ENCODE assay signal across 9 cellular contexts in genomic region chr3:36944012-36944640, GRCh38. TPM values are rescaled to one million over a fixed set of nuclear protein-coding genes. Genes with fewer than 3 reads are reported as not detected.
DNase-seq lines count a peak whose midpoint lies in the region; ATAC-seq, FAIRE-seq and TF ChIP-seq lines count a peak whose summit lies in the region.
"Had no signal": no experiment of that assay in that cellular context is flagged by ENCODE, and none has a peak within 500 bp of the region (broad histone marks: within the 10 kb centered on the region; RNA-seq: fewer than 3 reads in every experiment).

No MANE protein-coding gene starts in this region.

- peak; percentile 39 for DNase-seq in DND-41
- peak; percentile 10 for DNase-seq in HPDE6-E6E7 (ENCODE audit: extremely low spot score)
- no peak for DNase-seq in activated B cell treated with CpG ODN at 0.5 μM for 24 hours
- DNase-seq in dermis blood vessel endothelial cell: peak; percentile 63
- DNase-seq in left lung: peak; percentile 60 to 88
- peak; percentile 42 for DNase-seq in stimulated activated CD4-positive, alpha-beta T cell treated with anti-CD3 and anti-CD28 coated beads, Interleukin-4, amount 100 ng/mL, for 1 hour
- no peak for DNase-seq in H54 (ENCODE audit: insufficient read length, low spot score)

- peak overlapping the region; percentile 72 for H2AFZ ChIP-seq in DND-41 (ENCODE audit: low read depth, low read length)

- peak overlapping the region; percentile 87 for H3K4me3 Mint-ChIP-seq in activated B cell treated with CpG ODN at 0.5 μM for 24 hours

- POLR2A ChIA-PET in activated B cell treated with CpG ODN at 0.5 μM for 24 hours (lab: Charles Lee): interaction anchor here (0.6 to 4.0 kb wide), 22 partner anchors 9 to 1095 kb away, joined by 3 to 37 read pairs (median 9); partner anchors contain the start of genes EPM2AIP1 and MLH1

- peaks cover 25% of the 10 kb centered on the region for H3K9me3 ChIP-seq in DND-41 (ENCODE audit: insufficient read depth, low read length, severe bottlenecking)
- H3K9me3 ChIP-seq in left lung: peaks cover 0 to 20% of the 10 kb centered on the region in 2 donors

- intact Hi-C loops in activated B cell treated with CpG ODN at 0.5 μM for 24 hours (cut with micrococcal nuclease): loop anchor here (1.0 kb wide), 4 partner anchors 13 to 75 kb away; no protein-coding TSS in a partner anchor
- intact Hi-C loops in left lung (cut with DNase I): no loop called here

- H3K4me1 Mint-ChIP-seq in activated B cell treated with CpG ODN at 0.5 μM for 24 hours: peaks cover 26% of the 10 kb centered on the region

- peak; percentile 69 for ATAC-seq in DND-41 (ENCODE audit: insufficient read depth, low read depth)
- ATAC-seq in GM19468 (IDR thresholded peaks at IDR 0.05; ENCODE audit: extremely low read depth, unreplicated experiment): peak; percentile 9
- ATAC-seq in activated B cell treated with CpG ODN at 0.5 μM for 24 hours (ENCODE audit: low read depth): peak; percentile 45
- ATAC-seq in left lung: peak; percentile 82

- CTCF ChIA-PET in activated B cell treated with CpG ODN at 0.5 μM for 24 hours (lab: Charles Lee): interaction anchor here (0.9 to 3.3 kb wide), 14 partner anchors 14 to 76 kb away, joined by 3 to 24 read pairs (median 4); no protein-coding TSS in a partner anchor

- no peaks in the 10 kb centered on the region for H3K27me3 Mint-ChIP-seq in activated B cell treated with CpG ODN at 0.5 μM for 24 hours

- peak overlapping the region; percentile 21 to 61; a peak in 3 of 4 replicates for H3K4me3 ChIP-seq in DND-41 (ENCODE audit: low read depth in 1 of 2, low read length in 2 of 2)
- H3K4me3 ChIP-seq in left lung: peak overlapping the region; percentile 84 to 88

- H3K9me3 Mint-ChIP-seq in activated B cell treated with CpG ODN at 0.5 μM for 24 hours: peaks cover 12% of the 10 kb centered on the region

- H3K9ac ChIP-seq in DND-41 (ENCODE audit: low read depth, low read length): peak overlapping the region; percentile 69

- H3K36me3 ChIP-seq in DND-41 (ENCODE audit: insufficient read depth, low read length) (no peaks in the 10 kb centered on the region), left lung (no peaks in the 10 kb centered on the region)

- no peaks in the 10 kb centered on the region for H4K20me1 ChIP-seq in DND-41 (ENCODE audit: insufficient read depth, low read length)

- peaks cover 15% of the 10 kb centered on the region for H3K4me1 ChIP-seq in DND-41 (ENCODE audit: insufficient read depth, low read length)
- peaks cover 17 to 24% of the 10 kb centered on the region in 2 donors for H3K4me1 ChIP-seq in left lung

- no peak for TF ChIP-seq CTCF in DND-41 (IDR thresholded peaks at IDR 0.05; ENCODE audit: borderline replicate concordance, extremely low read depth, low read length, poor library complexity, severe bottlenecking)
- TF ChIP-seq CTCF in activated B cell treated with CpG ODN at 0.5 μM for 24 hours (IDR thresholded peaks at IDR 0.05): no peak
- no peak for TF ChIP-seq CTCF in left lung (IDR thresholded peaks at IDR 0.05)

- H3K36me3 Mint-ChIP-seq in activated B cell treated with CpG ODN at 0.5 μM for 24 hours (ENCODE audit: low read depth): peaks cover 2% of the 10 kb centered on the region

- H3K4me2 ChIP-seq in DND-41 (ENCODE audit: insufficient read depth, low read length): peak overlapping the region; percentile 69

- no peaks in the 10 kb centered on the region for H3K79me2 ChIP-seq in DND-41 (ENCODE audit: insufficient read depth, low read length)

- TF ChIP-seq POLR2A in H54 (IDR thresholded peaks at IDR 0.05; ENCODE audit: low read depth, low read length): no peak

- H3K27ac ChIP-seq in DND-41 (ENCODE audit: low read length) (no peak overlapping the region), left lung (peak overlapping the region; percentile 70 to 76)

- FAIRE-seq in H54 (lab: Jason Lieb, UNC): no peak
- FAIRE-seq: colon had no signal

- peak overlapping the region; percentile 68 for H3K27ac Mint-ChIP-seq in activated B cell treated with CpG ODN at 0.5 μM for 24 hours

- H3K27me3 ChIP-seq in DND-41 (ENCODE audit: insufficient read depth, low read length, poor library complexity) (no peaks in the 10 kb centered on the region), left lung (no peaks in the 10 kb centered on the region)

RNA-seq across cellular contexts. Expression of gene TRANK1, which starts 0.7 kb away (rescaled TPM):
- 109 and 135 TPM in 2 replicates for total RNA-seq in activated B cell treated with CpG ODN at 0.5 μM for 24 hours
- total RNA-seq in dermis blood vessel endothelial cell: 13.6 and 13.9 TPM in 2 replicates
- total RNA-seq in left lung: 10 to 100 TPM; 24.2 to 26.6 TPM

RNA-seq across cellular contexts. Expression of gene EPM2AIP1, which starts 48.8 kb away (rescaled TPM):
- total RNA-seq in activated B cell treated with CpG ODN at 0.5 μM for 24 hours (30.1 and 30.7 TPM in 2 replicates), dermis blood vessel endothelial cell (14.2 and 15.7 TPM in 2 replicates), left lung (10 to 100 TPM; 16.5 to 17.4 TPM)

RNA-seq across cellular contexts. Expression of gene MLH1, which starts 49.2 kb away (rescaled TPM):
- 45.8 and 46.2 TPM in 2 replicates for total RNA-seq in activated B cell treated with CpG ODN at 0.5 μM for 24 hours
- total RNA-seq in dermis blood vessel endothelial cell: 33.2 and 41.4 TPM in 2 replicates
- total RNA-seq in left lung: 10 to 100 TPM; 26.1 to 38.1 TPM

Comparison
In these comparisons a context has a peak if more than half of its experiments do, and no peak if none do; other contexts are left out.
1. ATAC-seq: peak in every context shown above with its lines; median percentile 82 in left lung; 69 in DND-41; 45 in activated B cell treated with CpG ODN at 0.5 μM for 24 hours; 9 in GM19468.
2. DNase-seq: peak in DND-41 (single experiment), HPDE6-E6E7 (single experiment), dermis blood vessel endothelial cell (single experiment), left lung (2 of 2) and stimulated activated CD4-positive, alpha-beta T cell treated with anti-CD3 and anti-CD28 coated beads, Interleukin-4, amount 100 ng/mL, for 1 hour (single experiment); none in activated B cell treated with CpG ODN at 0.5 μM for 24 hours (single experiment) and H54 (single experiment).